Comparison of ENCODE assay signal across 21 cellular contexts in genomic region chr12:94280063-94280462, GRCh38.
DNase-seq lines count a peak whose midpoint lies in the region; ATAC-seq and TF ChIP-seq lines count a peak whose summit lies in the region.
"Had no signal": no experiment of that assay in that cellular context is flagged by ENCODE, and none has a peak within 500 bp of the region (broad histone marks: within the 10 kb centered on the region; RNA-seq: fewer than 3 reads in every experiment).

No MANE protein-coding gene starts in this region.

- 88 to 92% methylated on average over 6 to 7 of the region's 7 CpGs for WGBS in endodermal cell (ENCODE audit: insufficient coverage in 1 of 2, insufficient read length in 1 of 2), 2 experiments

- no peaks in the 10 kb centered on the region for H4K20me1 ChIP-seq in BLaER1 treated with 17β-estradiol and CSF1 and Interleukin-3, amounts not matched to agents 10 nM and 100 nM
- H4K20me1 ChIP-seq in Karpas-422 (ENCODE audit: insufficient read depth, low read depth, low read length): no peaks in the 10 kb centered on the region

- no peaks in the 10 kb centered on the region for H3K27me3 ChIP-seq in BLaER1 treated with 17β-estradiol and CSF1 and Interleukin-3, amounts not matched to agents 10 nM and 100 nM
- H3K27me3 ChIP-seq in Karpas-422 (ENCODE audit: low read length) (no peaks in the 10 kb centered on the region), endodermal cell (ENCODE audit: control insufficient read depth, insufficient read depth, low read length, poor library complexity, severe bottlenecking) (no peaks in the 10 kb centered on the region), tibial artery (no peaks in the 10 kb centered on the region)
- H3K27me3 ChIP-seq: SJCRH30 had no signal

- no peaks in the 10 kb centered on the region for H3K36me3 Mint-ChIP-seq in endodermal cell (ENCODE audit: low read depth)
- peaks cover 57 to 79% of the 10 kb centered on the region in 2 donors for H3K36me3 Mint-ChIP-seq in stimulated activated naive B cell treated with anti-CD40 and anti-IgM and Interleukin-4, amounts not matched to agents 10 μg/mL and 1 μg/mL and 100 μg/mL, for 72 hours

- no peak overlapping the region for H3K27ac ChIP-seq in BLaER1 treated with 17β-estradiol and CSF1 and Interleukin-3, amounts not matched to agents 10 nM and 100 nM
- H3K27ac ChIP-seq in Karpas-422 (ENCODE audit: low read length) (no peak overlapping the region), endodermal cell (ENCODE audit: low read depth, low read length) (peak overlapping the region; percentile 16), tibial artery (no peak overlapping the region)
- H3K27ac ChIP-seq: A549, PC-9, SJCRH30 had no signal

- no peak overlapping the region for H2AFZ ChIP-seq in Karpas-422 (ENCODE audit: low read length)
- H2AFZ ChIP-seq: GM23338, PC-9 had no signal

- H3K4me3 Mint-ChIP-seq in endodermal cell: no peak overlapping the region
- H3K4me3 Mint-ChIP-seq in stimulated activated naive B cell treated with anti-CD40 and anti-IgM and Interleukin-4, amounts not matched to agents 10 μg/mL and 1 μg/mL and 100 μg/mL, for 72 hours: no peak overlapping the region
- H3K4me3 Mint-ChIP-seq: GM23338, H9 had no signal

- no peaks in the 10 kb centered on the region for H3K79me2 ChIP-seq in Karpas-422 (ENCODE audit: low read length)

- no peaks in the 10 kb centered on the region for H3K9me3 Mint-ChIP-seq in endodermal cell
- no peaks in the 10 kb centered on the region for H3K9me3 Mint-ChIP-seq in stimulated activated naive B cell treated with anti-CD40 and anti-IgM and Interleukin-4, amounts not matched to agents 10 μg/mL and 1 μg/mL and 100 μg/mL, for 72 hours
- H3K9me3 Mint-ChIP-seq: GM23338, H9 had no signal

- TF ChIP-seq CTCF in endodermal cell (conservative IDR thresholded peaks at IDR 0.05): no peak
- no peak for TF ChIP-seq CTCF in tibial artery (IDR thresholded peaks at IDR 0.05)

- H3K4me3 ChIP-seq in BLaER1 treated with 17β-estradiol and CSF1 and Interleukin-3, amounts not matched to agents 10 nM and 100 nM: no peak overlapping the region
- H3K4me3 ChIP-seq in Karpas-422 (ENCODE audit: low read length) (no peak overlapping the region), endodermal cell (ENCODE audit: low read length) (no peak overlapping the region), tibial artery (no peak overlapping the region)
- H3K4me3 ChIP-seq: A549, GM23338, PC-9, SJCRH30 had no signal

- peak; percentile 77 to 82 for ATAC-seq in stimulated activated naive B cell treated with anti-CD40 and anti-IgM and Interleukin-4, amounts not matched to agents 10 μg/mL and 1 μg/mL and 100 μg/mL, for 72 hours (replicated peaks)
- ATAC-seq in HG02938 (IDR thresholded peaks at IDR 0.05; ENCODE audit: unreplicated experiment): no peak
- ATAC-seq: A549, GM23338, Right ventricle myocardium inferior, SK-N-SH treated with all-trans-retinoic acid at 6 μM for 48 hours had no signal

- DNase-seq in Karpas-422 (peak; percentile 65), endodermal cell (no peak), pons (ENCODE audit: low spot score) (no peak), tibial artery (no peak)
- no peak for DNase-seq in stimulated activated naive B cell treated with anti-CD40 and anti-IgM and Interleukin-4, amounts not matched to agents 10 μg/mL and 1 μg/mL and 100 μg/mL, for 72 hours
- DNase-seq: H9, KG1, NCI-H1092 treated with DMSO at 0.1 percent for 48 hours, NCI-H1436 treated with DMSO at 0.1 percent for 48 hours, NCI-H2029, NCI-H446, NCI-H524 treated with DMSO at 0.1 percent for 48 hours, NCI-H774, PC-9, SJCRH30 had no signal

- intact Hi-C loops in tibial artery (cut with DNase I; ENCODE audit: low total_unique reads): no loop called here

- H3K9ac ChIP-seq in BLaER1 treated with 17β-estradiol and CSF1 and Interleukin-3, amounts not matched to agents 10 nM and 100 nM: no peak overlapping the region
- H3K9ac ChIP-seq in Karpas-422 (ENCODE audit: low read length): no peak overlapping the region
- H3K9ac ChIP-seq in endodermal cell (ENCODE audit: extremely low read depth, low read length, poor library complexity, severe bottlenecking): no peak overlapping the region

- H3K27ac Mint-ChIP-seq in endodermal cell: no peak overlapping the region
- no peak overlapping the region for H3K27ac Mint-ChIP-seq in stimulated activated naive B cell treated with anti-CD40 and anti-IgM and Interleukin-4, amounts not matched to agents 10 μg/mL and 1 μg/mL and 100 μg/mL, for 72 hours
- H3K27ac Mint-ChIP-seq: GM23338, H9 had no signal

- H3K9me2 ChIP-seq in Karpas-422 (replicated peaks; ENCODE audit: insufficient read depth, low read length): no peaks in the 10 kb centered on the region

- no peaks in the 10 kb centered on the region for H3K9me3 ChIP-seq in BLaER1 treated with 17β-estradiol and CSF1 and Interleukin-3, amounts not matched to agents 10 nM and 100 nM (replicated peaks in 1 of 11)
- no peaks in the 10 kb centered on the region for H3K9me3 ChIP-seq in Karpas-422 (ENCODE audit: low read length)
- H3K9me3 ChIP-seq in endodermal cell (ENCODE audit: control insufficient read depth, low read length): no peaks in the 10 kb centered on the region
- H3K9me3 ChIP-seq in tibial artery: no peaks in the 10 kb centered on the region
- H3K9me3 ChIP-seq: A549, SJCRH30 had no signal

- H3K4me1 Mint-ChIP-seq in endodermal cell: peaks cover 14% of the 10 kb centered on the region
- H3K4me1 Mint-ChIP-seq in stimulated activated naive B cell treated with anti-CD40 and anti-IgM and Interleukin-4, amounts not matched to agents 10 μg/mL and 1 μg/mL and 100 μg/mL, for 72 hours: peaks cover 19 to 30% of the 10 kb centered on the region in 2 donors

- H3K4me1 ChIP-seq in BLaER1 treated with 17β-estradiol and CSF1 and Interleukin-3, amounts not matched to agents 10 nM and 100 nM: peaks cover 12 to 27% (median 20%) of the 10 kb centered on the region in 10 experiments
- H3K4me1 ChIP-seq in Karpas-422 (ENCODE audit: low read length) (peaks cover 12% of the 10 kb centered on the region), endodermal cell (ENCODE audit: control insufficient read depth, insufficient read depth, low read length) (no peaks in the 10 kb centered on the region), tibial artery (no peaks in the 10 kb centered on the region)
- H3K4me1 ChIP-seq: A549, SJCRH30 had no signal

- H3K4me2 ChIP-seq in BLaER1 treated with 17β-estradiol and CSF1 and Interleukin-3, amounts not matched to agents 10 nM and 100 nM: peak overlapping the region in 7 of 11 experiments; percentile 6 to 33 (median 18); a peak in 5 of 22 replicates
- H3K4me2 ChIP-seq in Karpas-422 (ENCODE audit: low read depth, low read length, poor library complexity, severe bottlenecking): peak overlapping the region; percentile 9
- H3K4me2 ChIP-seq: A549, GM23338, PC-9 had no signal

- no peaks in the 10 kb centered on the region for H3K27me3 Mint-ChIP-seq in endodermal cell (ENCODE audit: insufficient read depth)
- H3K27me3 Mint-ChIP-seq in stimulated activated naive B cell treated with anti-CD40 and anti-IgM and Interleukin-4, amounts not matched to agents 10 μg/mL and 1 μg/mL and 100 μg/mL, for 72 hours: no peaks in the 10 kb centered on the region

- H3K36me3 ChIP-seq in BLaER1 treated with 17β-estradiol and CSF1 and Interleukin-3, amounts not matched to agents 10 nM and 100 nM: peaks cover 0 to 28% (median 0%) of the 10 kb centered on the region in 11 experiments; a peak in 7 of 22 replicates
- H3K36me3 ChIP-seq in Karpas-422 (ENCODE audit: insufficient read depth, low read length) (no peaks in the 10 kb centered on the region), endodermal cell (ENCODE audit: control insufficient read depth, insufficient read depth, low read length) (no peaks in the 10 kb centered on the region), tibial artery (peaks cover 0 to 10% (median 5%) of the 10 kb centered on the region in 3 donors)
- H3K36me3 ChIP-seq: SJCRH30 had no signal
